1 cellular context compared by ENCODE assay signal in the genomic region with DNA sequence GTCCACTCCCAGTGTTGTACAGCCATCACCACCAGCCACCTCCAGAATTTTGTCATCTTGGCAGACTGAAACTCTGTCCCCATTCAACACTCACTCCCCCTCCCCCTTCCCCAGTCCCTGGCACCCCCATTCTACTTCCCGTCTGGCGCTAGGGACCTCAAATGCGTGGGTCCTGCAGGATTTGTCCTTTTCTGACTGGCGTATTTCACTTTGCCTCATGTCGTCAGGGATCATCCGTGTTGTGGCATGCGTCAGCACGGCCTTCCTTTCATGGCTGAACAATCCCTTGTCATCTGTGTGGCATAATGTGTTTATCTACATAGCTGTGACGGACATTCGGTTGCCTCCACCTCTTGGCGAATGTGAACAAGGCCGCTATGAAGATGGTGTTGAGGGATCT.
TF ChIP-seq lines count a peak whose summit lies in the region.

No MANE protein-coding gene starts in this region.

TF ChIP-seq in WTC11, 78 proteins besides CTCF, POLR2A, EP300 and RAD21 (continued from another document):
- TF ChIP-seq, protein P1, sequence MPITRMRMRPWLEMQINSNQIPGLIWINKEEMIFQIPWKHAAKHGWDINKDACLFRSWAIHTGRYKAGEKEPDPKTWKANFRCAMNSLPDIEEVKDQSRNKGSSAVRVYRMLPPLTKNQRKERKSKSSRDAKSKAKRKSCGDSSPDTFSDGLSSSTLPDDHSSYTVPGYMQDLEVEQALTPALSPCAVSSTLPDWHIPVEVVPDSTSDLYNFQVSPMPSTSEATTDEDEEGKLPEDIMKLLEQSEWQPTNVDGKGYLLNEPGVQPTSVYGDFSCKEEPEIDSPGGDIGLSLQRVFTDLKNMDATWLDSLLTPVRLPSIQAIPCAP (CRISPR knock-in tag; IDR thresholded peaks at IDR 0.05), result no peak
- no peak for TF ChIP-seq ZNF138 (CRISPR knock-in tag; conservative IDR thresholded peaks at IDR 0.05)
- no peak for TF ChIP-seq ZNF416 (CRISPR knock-in tag; IDR thresholded peaks at IDR 0.05)
- no peak for TF ChIP-seq ZNF317 (CRISPR knock-in tag; IDR thresholded peaks at IDR 0.05; ENCODE audit: borderline replicate concordance, low read depth)
- no peak for TF ChIP-seq FOXJ3 (CRISPR knock-in tag; IDR thresholded peaks at IDR 0.05; ENCODE audit: borderline replicate concordance)
- TF ChIP-seq, protein P2, sequence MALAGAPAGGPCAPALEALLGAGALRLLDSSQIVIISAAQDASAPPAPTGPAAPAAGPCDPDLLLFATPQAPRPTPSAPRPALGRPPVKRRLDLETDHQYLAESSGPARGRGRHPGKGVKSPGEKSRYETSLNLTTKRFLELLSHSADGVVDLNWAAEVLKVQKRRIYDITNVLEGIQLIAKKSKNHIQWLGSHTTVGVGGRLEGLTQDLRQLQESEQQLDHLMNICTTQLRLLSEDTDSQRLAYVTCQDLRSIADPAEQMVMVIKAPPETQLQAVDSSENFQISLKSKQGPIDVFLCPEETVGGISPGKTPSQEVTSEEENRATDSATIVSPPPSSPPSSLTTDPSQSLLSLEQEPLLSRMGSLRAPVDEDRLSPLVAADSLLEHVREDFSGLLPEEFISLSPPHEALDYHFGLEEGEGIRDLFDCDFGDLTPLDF (CRISPR knock-in tag; IDR thresholded peaks at IDR 0.05), result no peak
- TF ChIP-seq, protein P3, sequence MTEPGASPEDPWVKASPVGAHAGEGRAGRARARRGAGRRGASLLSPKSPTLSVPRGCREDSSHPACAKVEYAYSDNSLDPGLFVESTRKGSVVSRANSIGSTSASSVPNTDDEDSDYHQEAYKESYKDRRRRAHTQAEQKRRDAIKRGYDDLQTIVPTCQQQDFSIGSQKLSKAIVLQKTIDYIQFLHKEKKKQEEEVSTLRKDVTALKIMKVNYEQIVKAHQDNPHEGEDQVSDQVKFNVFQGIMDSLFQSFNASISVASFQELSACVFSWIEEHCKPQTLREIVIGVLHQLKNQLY (CRISPR knock-in tag; IDR thresholded peaks at IDR 0.05), result no peak
- TF ChIP-seq, protein P4, sequence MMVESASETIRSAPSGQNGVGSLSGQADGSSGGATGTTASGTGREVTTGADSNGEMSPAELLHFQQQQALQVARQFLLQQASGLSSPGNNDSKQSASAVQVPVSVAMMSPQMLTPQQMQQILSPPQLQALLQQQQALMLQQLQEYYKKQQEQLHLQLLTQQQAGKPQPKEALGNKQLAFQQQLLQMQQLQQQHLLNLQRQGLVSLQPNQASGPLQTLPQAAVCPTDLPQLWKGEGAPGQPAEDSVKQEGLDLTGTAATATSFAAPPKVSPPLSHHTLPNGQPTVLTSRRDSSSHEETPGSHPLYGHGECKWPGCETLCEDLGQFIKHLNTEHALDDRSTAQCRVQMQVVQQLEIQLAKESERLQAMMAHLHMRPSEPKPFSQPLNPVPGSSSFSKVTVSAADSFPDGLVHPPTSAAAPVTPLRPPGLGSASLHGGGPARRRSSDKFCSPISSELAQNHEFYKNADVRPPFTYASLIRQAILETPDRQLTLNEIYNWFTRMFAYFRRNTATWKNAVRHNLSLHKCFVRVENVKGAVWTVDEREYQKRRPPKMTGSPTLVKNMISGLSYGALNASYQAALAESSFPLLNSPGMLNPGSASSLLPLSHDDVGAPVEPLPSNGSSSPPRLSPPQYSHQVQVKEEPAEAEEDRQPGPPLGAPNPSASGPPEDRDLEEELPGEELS (CRISPR knock-in tag; IDR thresholded peaks at IDR 0.05), result no peak
- no peak for TF ChIP-seq FOXP1 (CRISPR knock-in tag; IDR thresholded peaks at IDR 0.05; ENCODE audit: borderline replicate concordance)
- TF ChIP-seq MYBL2 (CRISPR knock-in tag; IDR thresholded peaks at IDR 0.05), result no peak
- TF ChIP-seq, protein P5, sequence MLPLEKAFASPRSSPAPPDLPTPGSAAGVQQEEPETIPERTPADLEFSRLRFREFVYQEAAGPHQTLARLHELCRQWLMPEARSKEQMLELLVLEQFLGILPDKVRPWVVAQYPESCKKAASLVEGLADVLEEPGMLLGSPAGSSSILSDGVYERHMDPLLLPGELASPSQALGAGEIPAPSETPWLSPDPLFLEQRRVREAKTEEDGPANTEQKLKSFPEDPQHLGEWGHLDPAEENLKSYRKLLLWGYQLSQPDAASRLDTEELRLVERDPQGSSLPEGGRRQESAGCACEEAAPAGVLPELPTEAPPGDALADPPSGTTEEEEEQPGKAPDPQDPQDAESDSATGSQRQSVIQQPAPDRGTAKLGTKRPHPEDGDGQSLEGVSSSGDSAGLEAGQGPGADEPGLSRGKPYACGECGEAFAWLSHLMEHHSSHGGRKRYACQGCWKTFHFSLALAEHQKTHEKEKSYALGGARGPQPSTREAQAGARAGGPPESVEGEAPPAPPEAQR (CRISPR knock-in tag; IDR thresholded peaks at IDR 0.05), result no peak
- TF ChIP-seq, protein P6, sequence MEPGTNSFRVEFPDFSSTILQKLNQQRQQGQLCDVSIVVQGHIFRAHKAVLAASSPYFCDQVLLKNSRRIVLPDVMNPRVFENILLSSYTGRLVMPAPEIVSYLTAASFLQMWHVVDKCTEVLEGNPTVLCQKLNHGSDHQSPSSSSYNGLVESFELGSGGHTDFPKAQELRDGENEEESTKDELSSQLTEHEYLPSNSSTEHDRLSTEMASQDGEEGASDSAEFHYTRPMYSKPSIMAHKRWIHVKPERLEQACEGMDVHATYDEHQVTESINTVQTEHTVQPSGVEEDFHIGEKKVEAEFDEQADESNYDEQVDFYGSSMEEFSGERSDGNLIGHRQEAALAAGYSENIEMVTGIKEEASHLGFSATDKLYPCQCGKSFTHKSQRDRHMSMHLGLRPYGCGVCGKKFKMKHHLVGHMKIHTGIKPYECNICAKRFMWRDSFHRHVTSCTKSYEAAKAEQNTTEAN (CRISPR knock-in tag; IDR thresholded peaks at IDR 0.05), result no peak
- TF ChIP-seq, protein P7, sequence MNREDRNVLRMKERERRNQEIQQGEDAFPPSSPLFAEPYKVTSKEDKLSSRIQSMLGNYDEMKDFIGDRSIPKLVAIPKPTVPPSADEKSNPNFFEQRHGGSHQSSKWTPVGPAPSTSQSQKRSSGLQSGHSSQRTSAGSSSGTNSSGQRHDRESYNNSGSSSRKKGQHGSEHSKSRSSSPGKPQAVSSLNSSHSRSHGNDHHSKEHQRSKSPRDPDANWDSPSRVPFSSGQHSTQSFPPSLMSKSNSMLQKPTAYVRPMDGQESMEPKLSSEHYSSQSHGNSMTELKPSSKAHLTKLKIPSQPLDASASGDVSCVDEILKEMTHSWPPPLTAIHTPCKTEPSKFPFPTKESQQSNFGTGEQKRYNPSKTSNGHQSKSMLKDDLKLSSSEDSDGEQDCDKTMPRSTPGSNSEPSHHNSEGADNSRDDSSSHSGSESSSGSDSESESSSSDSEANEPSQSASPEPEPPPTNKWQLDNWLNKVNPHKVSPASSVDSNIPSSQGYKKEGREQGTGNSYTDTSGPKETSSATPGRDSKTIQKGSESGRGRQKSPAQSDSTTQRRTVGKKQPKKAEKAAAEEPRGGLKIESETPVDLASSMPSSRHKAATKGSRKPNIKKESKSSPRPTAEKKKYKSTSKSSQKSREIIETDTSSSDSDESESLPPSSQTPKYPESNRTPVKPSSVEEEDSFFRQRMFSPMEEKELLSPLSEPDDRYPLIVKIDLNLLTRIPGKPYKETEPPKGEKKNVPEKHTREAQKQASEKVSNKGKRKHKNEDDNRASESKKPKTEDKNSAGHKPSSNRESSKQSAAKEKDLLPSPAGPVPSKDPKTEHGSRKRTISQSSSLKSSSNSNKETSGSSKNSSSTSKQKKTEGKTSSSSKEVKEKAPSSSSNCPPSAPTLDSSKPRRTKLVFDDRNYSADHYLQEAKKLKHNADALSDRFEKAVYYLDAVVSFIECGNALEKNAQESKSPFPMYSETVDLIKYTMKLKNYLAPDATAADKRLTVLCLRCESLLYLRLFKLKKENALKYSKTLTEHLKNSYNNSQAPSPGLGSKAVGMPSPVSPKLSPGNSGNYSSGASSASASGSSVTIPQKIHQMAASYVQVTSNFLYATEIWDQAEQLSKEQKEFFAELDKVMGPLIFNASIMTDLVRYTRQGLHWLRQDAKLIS (CRISPR knock-in tag; IDR thresholded peaks at IDR 0.05; ENCODE audit: borderline replicate concordance), result no peak
- TF ChIP-seq MXD4 (CRISPR knock-in tag; IDR thresholded peaks at IDR 0.05; ENCODE audit: borderline replicate concordance), result no peak
